Comparison of ENCODE assay signal across 17 cellular contexts in genomic region chr1:23614128-23614660, GRCh38. TPM values are rescaled to one million over a fixed set of nuclear protein-coding genes. Genes with fewer than 3 reads are reported as not detected.
DNase-seq lines count a peak whose midpoint lies in the region; ATAC-seq and TF ChIP-seq lines count a peak whose summit lies in the region.
"Had no signal": no experiment of that assay in that cellular context is flagged by ENCODE, and none has a peak within 500 bp of the region (broad histone marks: within the 10 kb centered on the region; RNA-seq: fewer than 3 reads in every experiment).

No MANE protein-coding gene starts in this region.

- peak overlapping the region; percentile 51 for H3K4me3 Mint-ChIP-seq in CD4-positive, alpha-beta T cell

- H3K4me1 Mint-ChIP-seq in CD4-positive, alpha-beta T cell (ENCODE audit: low read depth), result peaks cover 86% of the 10 kb centered on the region

- peak overlapping the region; percentile 71 for H3K27ac ChIP-seq in CD4-positive, alpha-beta T cell (ENCODE audit: low read depth, low read length)
- H3K27ac ChIP-seq in DND-41 (ENCODE audit: low read length), result peak overlapping the region; percentile 91
- H3K27ac ChIP-seq in effector memory CD4-positive, alpha-beta T cell (ENCODE audit: insufficient read depth, low read length, poor library complexity, severe bottlenecking), result peak overlapping the region; percentile 65
- H3K27ac ChIP-seq: HL-60, suprapubic skin had no signal

- H3K4me1 ChIP-seq in DND-41 (ENCODE audit: insufficient read depth, low read length), result peaks cover 48% of the 10 kb centered on the region
- H3K4me1 ChIP-seq in effector memory CD4-positive, alpha-beta T cell (ENCODE audit: control insufficient read depth, insufficient read depth, low read length, poor library complexity, severe bottlenecking), result peaks cover 70% of the 10 kb centered on the region

- H3K9ac ChIP-seq in DND-41 (ENCODE audit: low read depth, low read length), result no peak overlapping the region

- CTCF ChIA-PET in CD4-positive, alpha-beta T cell (lab: Charles Lee), result interaction anchor here (0.8 to 3.2 kb wide), 2 partner anchors 12 to 21 kb away, joined by 3 to 22 read pairs; no protein-coding TSS in a partner anchor

- TF ChIP-seq CTCF in CD4-positive, alpha-beta T cell (IDR thresholded peaks at IDR 0.05), result no peak
- TF ChIP-seq CTCF in DND-41 (IDR thresholded peaks at IDR 0.05; ENCODE audit: borderline replicate concordance, extremely low read depth, low read length, poor library complexity, severe bottlenecking), result no peak
- no peak for TF ChIP-seq CTCF in omental fat pad (IDR thresholded peaks at IDR 0.05)

- H3K9me3 Mint-ChIP-seq in CD4-positive, alpha-beta T cell, result no peaks in the 10 kb centered on the region

- H3K27me3 Mint-ChIP-seq in CD4-positive, alpha-beta T cell, result no peaks in the 10 kb centered on the region

- ATAC-seq in CD4-positive, alpha-beta T cell (ENCODE audit: poor library complexity), result no peak
- ATAC-seq in DND-41 (ENCODE audit: insufficient read depth, low read depth), result peak; percentile 3; the same call in 1 of the 3 replicates
- no peak for ATAC-seq in HG03460 (IDR thresholded peaks at IDR 0.05; ENCODE audit: unreplicated experiment)
- no peak for ATAC-seq in omental fat pad (ENCODE audit: low FRiP score)
- no peak for ATAC-seq in HG03439 (IDR thresholded peaks at IDR 0.05; ENCODE audit: unreplicated experiment)
- ATAC-seq: left lobe of liver had no signal

- H3K4me3 ChIP-seq in DND-41 (ENCODE audit: low read depth in 1 of 2, low read length in 2 of 2), result no peak overlapping the region
- no peak overlapping the region for H3K4me3 ChIP-seq in effector memory CD4-positive, alpha-beta T cell (ENCODE audit: insufficient read depth, low read depth, low read length, poor library complexity, severe bottlenecking)
- H3K4me3 ChIP-seq: suprapubic skin had no signal

- intact Hi-C loops in CD4-positive, alpha-beta T cell (cut with DNase I, micrococcal nuclease), result no loop called here

- H3K36me3 ChIP-seq in DND-41 (ENCODE audit: insufficient read depth, low read length), result no peaks in the 10 kb centered on the region
- H3K36me3 ChIP-seq in effector memory CD4-positive, alpha-beta T cell (ENCODE audit: control insufficient read depth, insufficient read depth, low read length), result no peaks in the 10 kb centered on the region
- H3K36me3 ChIP-seq: suprapubic skin had no signal

- H3K27me3 ChIP-seq in CD4-positive, alpha-beta T cell (ENCODE audit: control insufficient read depth, insufficient read depth, low read length), result no peaks in the 10 kb centered on the region
- H3K27me3 ChIP-seq in DND-41 (ENCODE audit: insufficient read depth, low read length, poor library complexity), result peaks cover 4% of the 10 kb centered on the region
- H3K27me3 ChIP-seq in effector memory CD4-positive, alpha-beta T cell (replicated peaks; ENCODE audit: control insufficient read depth, insufficient read depth, low read length, poor library complexity, severe bottlenecking), result no peaks in the 10 kb centered on the region

- no peak overlapping the region for H2AFZ ChIP-seq in DND-41 (ENCODE audit: low read depth, low read length)

- H3K27ac Mint-ChIP-seq in CD4-positive, alpha-beta T cell, result peak overlapping the region; percentile 97

- H3K4me2 ChIP-seq in DND-41 (ENCODE audit: insufficient read depth, low read length), result no peak overlapping the region

- no peaks in the 10 kb centered on the region for H4K20me1 ChIP-seq in DND-41 (ENCODE audit: insufficient read depth, low read length)

- no peaks in the 10 kb centered on the region for H3K9me3 ChIP-seq in CD4-positive, alpha-beta T cell (ENCODE audit: control insufficient read depth, low read length)
- no peaks in the 10 kb centered on the region for H3K9me3 ChIP-seq in DND-41 (ENCODE audit: insufficient read depth, low read length, severe bottlenecking)
- no peaks in the 10 kb centered on the region for H3K9me3 ChIP-seq in effector memory CD4-positive, alpha-beta T cell (ENCODE audit: control insufficient read depth, low read length)
- H3K9me3 ChIP-seq: suprapubic skin had no signal

- POLR2A ChIA-PET in CD4-positive, alpha-beta T cell (lab: Charles Lee), result interaction anchor here (1.6 to 6.1 kb wide), 8 partner anchors 13 to 69 kb away, joined by 9 to 131 read pairs (median 23); partner anchors contain the start of gene ID3

- H3K36me3 Mint-ChIP-seq in CD4-positive, alpha-beta T cell (ENCODE audit: low read depth), result no peaks in the 10 kb centered on the region

- no peak for DNase-seq in CD4-positive, alpha-beta T cell
- DNase-seq in DND-41 (peak; percentile 36), RPMI8226 (peak; percentile 50), NCI-H2081 treated with DMSO at 0.1 percent for 48 hours (lab: John Stamatoyannopoulos, UW) (no peak), omental fat pad (ENCODE audit: low spot score) (no peak)
- no peak for DNase-seq in effector memory CD4-positive, alpha-beta T cell
- DNase-seq: C1 segment of cervical spinal cord; effector CD8-positive, alpha-beta T cell; EL; NCI-H1694; NCI-H526 treated with DMSO at 0.1 percent for 48 hours; SHP77 had no signal

- H3K79me2 ChIP-seq in DND-41 (ENCODE audit: insufficient read depth, low read length), result no peaks in the 10 kb centered on the region

RNA-seq across cellular contexts. Expression of gene ID3, which starts 54.9 kb away (rescaled TPM):
- 10 to 100 TPM; 89.8 to 90.4 TPM for total RNA-seq in CD4-positive, alpha-beta T cell
- 100 to 1,000 TPM; 134 to 322 (median 179) TPM for total RNA-seq in omental fat pad

Comparison
In these comparisons a context has a peak if more than half of its experiments do, and no peak if none do; other contexts are left out.
1. DNase-seq: peak in DND-41 (single experiment) and RPMI8226 (single experiment); none in CD4-positive, alpha-beta T cell (0 of 10), effector memory CD4-positive, alpha-beta T cell (0 of 3), NCI-H2081 treated with DMSO at 0.1 percent for 48 hours (single experiment) and omental fat pad (single experiment).
2. Peak in every context shown above with its lines, with median percentiles within 50 percentile points of each other: H3K27ac ChIP-seq.